In genomic region chr3:122576174-122576940, GRCh38 we compare ENCODE assay signal across 10 cellular contexts. TPM values are rescaled to one million over a fixed set of nuclear protein-coding genes. Genes with fewer than 3 reads are reported as not detected.
DNase-seq lines count a peak whose midpoint lies in the region; ATAC-seq and TF ChIP-seq lines count a peak whose summit lies in the region.
"Had no signal": no experiment of that assay in that cellular context is flagged by ENCODE, and none has a peak within 500 bp of the region (broad histone marks: within the 10 kb centered on the region; RNA-seq: fewer than 3 reads in every experiment).

No MANE protein-coding gene starts in this region.

- H3K4me2 ChIP-seq in SU-DHL-6 (ENCODE audit: low read depth, low read length, poor library complexity, severe bottlenecking), result peak overlapping the region; percentile 8

- POLR2A ChIA-PET in naive thymus-derived CD8-positive, alpha-beta T cell (lab: Charles Lee), result interaction anchor here (0.6 to 3.4 kb wide), 5 partner anchors 8 to 589 kb away, joined by 3 to 29 read pairs (median 4); partner anchors contain the start of genes DTX3L and PARP9

- peaks cover 0 to 7% (median 2%) of the 10 kb centered on the region in 9 donors for H3K9me3 Mint-ChIP-seq in naive thymus-derived CD8-positive, alpha-beta T cell

- H3K4me3 Mint-ChIP-seq in naive thymus-derived CD8-positive, alpha-beta T cell, result peak overlapping the region in 8 of 10 donors; percentile 16 to 100 (median 99)

- 0 out of 2 replicates have a peak, but pooled peaks cover 1% of the 10 kb centered on the region for H3K9me3 ChIP-seq in SU-DHL-6 (ENCODE audit: insufficient read depth, low read length)
- H3K9me3 ChIP-seq: gastrocnemius medialis had no signal

- no peaks in the 10 kb centered on the region for H3K9me2 ChIP-seq in SU-DHL-6 (replicated peaks; ENCODE audit: insufficient read depth, low read length)

- no peaks in the 10 kb centered on the region for H3K27me3 ChIP-seq in SU-DHL-6 (ENCODE audit: low read length)
- H3K27me3 ChIP-seq: gastrocnemius medialis had no signal

- intact Hi-C loops in lower leg skin (cut with DNase I; ENCODE audit: low total_unique reads), result no loop called here

- H2AFZ ChIP-seq in SU-DHL-6 (ENCODE audit: low read depth, low read length, severe bottlenecking), result no peak overlapping the region

- ATAC-seq in GM18909 (IDR thresholded peaks at IDR 0.05; ENCODE audit: poor library complexity, unreplicated experiment), result peak; percentile 87
- peak; percentile 79 for ATAC-seq in HG02763 (IDR thresholded peaks at IDR 0.05; ENCODE audit: unreplicated experiment)
- peak in 1 of 2 donors; percentile 34 for ATAC-seq in naive thymus-derived CD8-positive, alpha-beta T cell

- no peak overlapping the region for H3K9ac ChIP-seq in SU-DHL-6 (ENCODE audit: low read length)

- H3K27ac ChIP-seq in SU-DHL-6 (ENCODE audit: low read depth, low read length), result no peak overlapping the region

- 76 to 78% methylated on average over 8 of the region's 8 CpGs for WGBS in lower leg skin, 2 donors

- no peaks in the 10 kb centered on the region for H3K36me3 ChIP-seq in SU-DHL-6 (ENCODE audit: low read length)

- peaks cover 7 to 28% (median 18%) of the 10 kb centered on the region in 3 donors for H3K36me3 Mint-ChIP-seq in naive thymus-derived CD8-positive, alpha-beta T cell

- H4K20me1 ChIP-seq in SU-DHL-6 (ENCODE audit: low read depth, low read length), result no peaks in the 10 kb centered on the region

- H3K27me3 Mint-ChIP-seq in naive thymus-derived CD8-positive, alpha-beta T cell, result no peaks in the 10 kb centered on the region

- no peak overlapping the region for H3K4me3 ChIP-seq in SU-DHL-6 (ENCODE audit: insufficient read depth, low read length, poor library complexity, severe bottlenecking)
- H3K4me3 ChIP-seq in lower leg skin (ENCODE audit: low read depth, poor library complexity, severe bottlenecking), result no peak overlapping the region

- peak in 1 of 10 donors; percentile 19 for DNase-seq in naive thymus-derived CD8-positive, alpha-beta T cell
- DNase-seq in globus pallidus (ENCODE audit: low spot score) (no peak), DMS114 treated with DMSO at 0.1 percent for 48 hours (lab: John Stamatoyannopoulos, UW; ENCODE audit: unreplicated experiment) (no peak), lower leg skin (ENCODE audit: low spot score in 2 of 2) (no peak), NCI-H226 (no peak)
- DNase-seq: gastrocnemius medialis had no signal

- TF ChIP-seq CTCF in SU-DHL-6 (IDR thresholded peaks at IDR 0.05; ENCODE audit: insufficient read depth, low read length, poor library complexity, severe bottlenecking), result no peak
- TF ChIP-seq CTCF in lower leg skin (IDR thresholded peaks at IDR 0.05), result no peak

- H3F3A ChIP-seq in SU-DHL-6 (ENCODE audit: insufficient read depth), result no peaks in the 10 kb centered on the region

- H3K79me2 ChIP-seq in SU-DHL-6 (ENCODE audit: insufficient read depth, low read length), result no peaks in the 10 kb centered on the region

- no peak for TF ChIP-seq POLR2A in lower leg skin (IDR thresholded peaks at IDR 0.05)

- H3K27ac Mint-ChIP-seq in naive thymus-derived CD8-positive, alpha-beta T cell, result peak overlapping the region in 8 of 10 donors; percentile 5 to 100 (median 96)

- peaks cover 17 to 77% (median 44%) of the 10 kb centered on the region in 4 donors for H3K4me1 Mint-ChIP-seq in naive thymus-derived CD8-positive, alpha-beta T cell

RNA-seq across cellular contexts. Expression of gene PARP15, which starts 1.1 kb away (rescaled TPM):
- 10 to 100 TPM; 56.9 to 61.9 TPM for total RNA-seq in naive thymus-derived CD8-positive, alpha-beta T cell
- polyA plus RNA-seq in naive thymus-derived CD8-positive, alpha-beta T cell, result 1 to 10 TPM; 5.4 to 8.4 (median 6.9) TPM
- total RNA-seq in lower leg skin, result under 1 TPM in 3 of 4 donors, not detected in 1; 0.29 to 0.71 (median 0.38) TPM
- total RNA-seq: RPMI7951 had no signal

RNA-seq across cellular contexts. Expression of gene DTX3L, which starts 12.2 kb away (rescaled TPM):
- total RNA-seq in naive thymus-derived CD8-positive, alpha-beta T cell, result 10 to 100 TPM; 35.1 to 40.6 TPM
- polyA plus RNA-seq in naive thymus-derived CD8-positive, alpha-beta T cell, result 10 to 100 TPM; 20.2 to 27.6 (median 26.3) TPM
- 10 to 100 TPM in 1 of 4 donors, 1 to 10 TPM in 3; 7.8 to 14.2 (median 9.4) TPM for total RNA-seq in lower leg skin

RNA-seq across cellular contexts. Expression of gene PARP9, which starts 12.3 kb away (rescaled TPM):
- total RNA-seq in naive thymus-derived CD8-positive, alpha-beta T cell, result 10 to 100 TPM; 19.2 to 21.5 TPM
- 10 to 100 TPM; 18.0 to 30.8 (median 18.6) TPM for polyA plus RNA-seq in naive thymus-derived CD8-positive, alpha-beta T cell
- 10 to 100 TPM in 1 of 4 donors, 1 to 10 TPM in 3; 4.9 to 10.1 (median 7.3) TPM for total RNA-seq in lower leg skin

Comparison
In these comparisons a context has a peak if more than half of its experiments do, and no peak if none do; other contexts are left out.
1. RNA of gene PARP15, which starts 1.1 kb away (total RNA-seq): 56.9 to 61.9 TPM in naive thymus-derived CD8-positive, alpha-beta T cell; 0.29 to 0.71 TPM in lower leg skin; every median in the first group is over 10 times any median in the second.